In genomic region chr9:129423755-129424154, GRCh38 we compare ENCODE assay signal across 1 cellular context.
TF ChIP-seq lines count a peak whose summit lies in the region.

No MANE protein-coding gene starts in this region.

TF ChIP-seq in GM12878, 131 proteins besides CTCF, POLR2A, EP300 and RAD21:
- TF ChIP-seq ZNF24 (IDR thresholded peaks at IDR 0.05), result peak; percentile 76
